In the genomic region with DNA sequence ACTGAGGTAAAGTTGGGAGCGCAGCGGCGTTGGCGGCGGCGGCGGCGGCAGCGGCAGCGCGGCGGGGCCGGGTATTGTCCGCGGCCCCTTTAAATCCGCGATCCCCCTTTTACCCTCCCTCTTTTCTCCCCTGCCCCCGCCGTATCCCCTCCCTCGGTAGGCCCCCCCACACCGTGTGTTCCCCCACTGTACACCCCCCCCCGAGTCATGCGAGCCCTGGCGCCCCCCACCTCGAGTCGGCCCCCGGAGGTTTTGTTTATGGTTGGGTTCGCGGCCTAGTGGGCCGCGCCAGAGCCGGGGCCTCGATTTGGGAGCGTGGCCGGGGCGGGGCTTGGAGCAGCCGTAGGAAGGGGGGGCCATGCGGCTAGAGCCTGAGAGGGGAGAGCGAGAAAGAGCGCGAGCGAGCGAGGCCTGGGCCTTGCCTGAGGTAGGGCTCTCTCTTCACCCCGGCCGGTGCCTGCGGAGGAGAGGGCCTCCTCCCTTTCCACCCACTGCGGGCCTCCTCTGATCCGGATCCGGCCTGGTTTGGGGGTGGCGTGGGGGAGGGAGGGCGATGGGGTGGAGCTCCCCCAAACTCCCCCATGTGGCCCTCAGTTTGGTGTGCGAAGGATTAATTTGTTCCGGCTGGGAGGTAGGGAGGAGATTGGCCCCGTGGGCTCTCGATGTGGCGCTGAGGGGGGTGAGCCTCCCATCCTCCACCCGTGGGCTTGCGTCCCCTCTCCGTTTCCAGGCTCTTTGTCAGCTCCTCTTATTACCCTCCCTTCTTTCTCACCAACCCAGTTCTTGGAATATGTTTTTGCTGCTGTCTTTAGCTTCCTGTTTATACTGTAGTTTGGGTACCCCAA, we compare ENCODE assay signal across 7 cellular contexts. TPM values are rescaled to one million over a fixed set of nuclear protein-coding genes. Genes with fewer than 3 reads are reported as not detected.
DNase-seq lines count a peak whose midpoint lies in the region; ATAC-seq, FAIRE-seq and TF ChIP-seq lines count a peak whose summit lies in the region.

No MANE protein-coding gene starts in this region.

- peak overlapping the region; percentile 83 to 99 (median 96) for H3K4me3 Mint-ChIP-seq in naive thymus-derived CD8-positive, alpha-beta T cell
- H3K4me3 Mint-ChIP-seq in stimulated activated naive B cell treated with anti-CD40 and anti-IgM and Interleukin-4, amounts not matched to agents 10 μg/mL and 1 μg/mL and 100 μg/mL, for 72 hours: peak overlapping the region; percentile 95 to 96

- H3K4me1 Mint-ChIP-seq in naive thymus-derived CD8-positive, alpha-beta T cell: peaks cover 47 to 83% (median 78%) of the 10 kb centered on the region in 4 donors
- H3K4me1 Mint-ChIP-seq in stimulated activated naive B cell treated with anti-CD40 and anti-IgM and Interleukin-4, amounts not matched to agents 10 μg/mL and 1 μg/mL and 100 μg/mL, for 72 hours: peaks cover 33 to 72% of the 10 kb centered on the region in 2 donors

- 0 to 1% methylated on average over 20 to 24 of the region's 59 CpGs for WGBS in esophagus squamous epithelium, 2 donors

- no peak for TF ChIP-seq CTCF in esophagus squamous epithelium (IDR thresholded peaks at IDR 0.05)

- intact Hi-C loops in esophagus squamous epithelium (cut with DNase I): no loop called here

- peaks cover 0 to 43% (median 8%) of the 10 kb centered on the region in 3 donors for H3K36me3 ChIP-seq in esophagus squamous epithelium

- H3K9me3 Mint-ChIP-seq in naive thymus-derived CD8-positive, alpha-beta T cell: no peaks in the 10 kb centered on the region
- H3K9me3 Mint-ChIP-seq in stimulated activated naive B cell treated with anti-CD40 and anti-IgM and Interleukin-4, amounts not matched to agents 10 μg/mL and 1 μg/mL and 100 μg/mL, for 72 hours: no peaks in the 10 kb centered on the region

- peaks cover 0 to 51% (median 9%) of the 10 kb centered on the region in 3 donors for H3K36me3 Mint-ChIP-seq in naive thymus-derived CD8-positive, alpha-beta T cell
- peaks cover 40 to 54% of the 10 kb centered on the region in 2 donors for H3K36me3 Mint-ChIP-seq in stimulated activated naive B cell treated with anti-CD40 and anti-IgM and Interleukin-4, amounts not matched to agents 10 μg/mL and 1 μg/mL and 100 μg/mL, for 72 hours

- peaks cover 0 to 2% (median 0%) of the 10 kb centered on the region in 5 donors for H3K27me3 Mint-ChIP-seq in naive thymus-derived CD8-positive, alpha-beta T cell
- no peaks in the 10 kb centered on the region for H3K27me3 Mint-ChIP-seq in stimulated activated naive B cell treated with anti-CD40 and anti-IgM and Interleukin-4, amounts not matched to agents 10 μg/mL and 1 μg/mL and 100 μg/mL, for 72 hours

- H3K4me3 ChIP-seq in esophagus squamous epithelium: peak overlapping the region; percentile 69 to 99 (median 90)

- peak; percentile 15 for ATAC-seq in HG02610 (IDR thresholded peaks at IDR 0.05; ENCODE audit: unreplicated experiment)
- ATAC-seq in naive thymus-derived CD8-positive, alpha-beta T cell: peak; percentile 43 to 48
- peak; percentile 33 to 39 for ATAC-seq in stimulated activated naive B cell treated with anti-CD40 and anti-IgM and Interleukin-4, amounts not matched to agents 10 μg/mL and 1 μg/mL and 100 μg/mL, for 72 hours (replicated peaks)

- H3K27me3 ChIP-seq in esophagus squamous epithelium: no peaks in the 10 kb centered on the region

- POLR2A ChIA-PET in naive thymus-derived CD8-positive, alpha-beta T cell (lab: Charles Lee): interaction anchor here (0.7 to 3.5 kb wide), 22 partner anchors 10 to 1638 kb away, joined by 3 to 29 read pairs (median 4); partner anchors contain the start of genes ATP8B2, CLK2, DENND4B and GATAD2B

- TF ChIP-seq POLR2A in GM12892 (IDR thresholded peaks at IDR 0.05; ENCODE audit: low read depth, low read length) (peak; percentile 91), esophagus squamous epithelium (IDR thresholded peaks at IDR 0.05) (no peak)

- peak overlapping the region; percentile 99 to 100 (median 100) for H3K27ac Mint-ChIP-seq in naive thymus-derived CD8-positive, alpha-beta T cell
- peak overlapping the region; percentile 99 for H3K27ac Mint-ChIP-seq in stimulated activated naive B cell treated with anti-CD40 and anti-IgM and Interleukin-4, amounts not matched to agents 10 μg/mL and 1 μg/mL and 100 μg/mL, for 72 hours

- peaks cover 18 to 81% (median 34%) of the 10 kb centered on the region in 3 donors for H3K4me1 ChIP-seq in esophagus squamous epithelium

- FAIRE-seq in GM12892 (lab: Jason Lieb, UNC): no peak

- DNase-seq in GM12892 (ENCODE audit: insufficient read length) (peak; percentile 37), NCI-H774 (lab: John Stamatoyannopoulos, UW) (peak; percentile 41), esophagus squamous epithelium (lab: John Stamatoyannopoulos, UW) (peak; percentile 47)
- DNase-seq in activated T-cell treated with anti-CD3 and anti-CD28 coated beads, Interleukin-2, amount 50 U/mL, for 1 hour: peak; percentile 76
- DNase-seq in naive thymus-derived CD8-positive, alpha-beta T cell: peak; percentile 60 to 87 (median 74)
- peak; percentile 48 for DNase-seq in stimulated activated naive B cell treated with anti-CD40 and anti-IgM and Interleukin-4, amounts not matched to agents 10 μg/mL and 1 μg/mL and 100 μg/mL, for 72 hours

- peak overlapping the region; percentile 98 to 99 (median 98) for H3K27ac ChIP-seq in esophagus squamous epithelium

- no peaks in the 10 kb centered on the region for H3K9me3 ChIP-seq in esophagus squamous epithelium

RNA-seq across cellular contexts. Expression of gene UBAP2L, which starts 0.4 kb away (rescaled TPM):
- polyA plus RNA-seq in GM12892 (2012; ENCODE audit: missing spikeins): 123 TPM
- total RNA-seq in esophagus squamous epithelium: 10 to 100 TPM; 57.8 to 69.5 (median 69.1) TPM
- total RNA-seq in naive thymus-derived CD8-positive, alpha-beta T cell: 100 to 1,000 TPM; 205 to 206 TPM
- polyA plus RNA-seq in naive thymus-derived CD8-positive, alpha-beta T cell: 10 to 100 TPM; 42.0 to 70.5 (median 54.8) TPM

RNA-seq across cellular contexts. Expression of gene CFAP141, which starts 15.1 kb away (rescaled TPM):
- not detected for polyA plus RNA-seq in GM12892 (2012; ENCODE audit: missing spikeins)
- total RNA-seq in esophagus squamous epithelium: not detected
- not detected for total RNA-seq in naive thymus-derived CD8-positive, alpha-beta T cell
- polyA plus RNA-seq in naive thymus-derived CD8-positive, alpha-beta T cell: not detected

RNA-seq across cellular contexts. Expression of gene TPM3, which starts 29.3 kb away (rescaled TPM):
- polyA plus RNA-seq in GM12892 (2012; ENCODE audit: missing spikeins): 390 TPM
- total RNA-seq in esophagus squamous epithelium: 100 to 1,000 TPM; 216 to 387 (median 316) TPM
- 100 to 1,000 TPM; 287 to 307 TPM for total RNA-seq in naive thymus-derived CD8-positive, alpha-beta T cell
- polyA plus RNA-seq in naive thymus-derived CD8-positive, alpha-beta T cell: 1,000 to 10,000 TPM in 1 of 3 donors, 100 to 1,000 TPM in 2; 791 to 1,022 (median 805) TPM

RNA-seq across cellular contexts. Expression of gene HAX1, which starts 51.2 kb away (rescaled TPM):
- 107 TPM for polyA plus RNA-seq in GM12892 (2012; ENCODE audit: missing spikeins)
- total RNA-seq in esophagus squamous epithelium: 100 to 1,000 TPM in 1 of 4 donors, 10 to 100 TPM in 3; 39.3 to 105 (median 88.9) TPM
- 100 to 1,000 TPM; 112 to 118 TPM for total RNA-seq in naive thymus-derived CD8-positive, alpha-beta T cell
- 100 to 1,000 TPM; 165 to 170 (median 169) TPM for polyA plus RNA-seq in naive thymus-derived CD8-positive, alpha-beta T cell

Comparison
In these comparisons a context has a peak if more than half of its experiments do, and no peak if none do; other contexts are left out.
1. Peak in every context shown above with its lines: DNase-seq, ATAC-seq, H3K4me3 ChIP-seq and H3K27ac ChIP-seq.